ENCODE assay signal across 8 cellular contexts in genomic region chr6:53300656-53301551, GRCh38. TPM values are rescaled to one million over a fixed set of nuclear protein-coding genes. Genes with fewer than 3 reads are reported as not detected.
A peak's percentile ranks its signal among the peaks of the same experiment; 100 is the strongest.
DNase-seq lines count a peak whose midpoint lies in the region; TF ChIP-seq lines count a peak whose summit lies in the region.

No MANE protein-coding gene starts in this region.

- no peaks in the 10 kb centered on the region for H3K27me3 Mint-ChIP-seq in type B pancreatic cell

- H3K36me3 ChIP-seq in liver (ENCODE audit: control insufficient read depth in 4 of 4, insufficient read depth in 3 of 4, low read depth in 1 of 4, low read length in 3 of 4) (peaks cover 0 to 1% (median 0%) of the 10 kb centered on the region in 4 donors), HAP-1 (replicated peaks) (no peaks in the 10 kb centered on the region), ascending aorta (no peaks in the 10 kb centered on the region)

- 30% methylated on average over 9 of the region's 9 CpGs for WGBS in liver

- H3K4me3 Mint-ChIP-seq in type B pancreatic cell = peak overlapping the region; percentile 30

- H3K9me3 ChIP-seq in liver (ENCODE audit: control insufficient read depth in 4 of 4, low read length in 3 of 4) (no peaks in the 10 kb centered on the region), HAP-1 (no peaks in the 10 kb centered on the region), ascending aorta (no peaks in the 10 kb centered on the region)

- intact Hi-C loops in ascending aorta (cut with DNase I) = no loop called here

- H3K27ac ChIP-seq in liver (ENCODE audit: low read depth in 1 of 2, low read length in 2 of 2) (peak overlapping the region; percentile 26 to 58), ascending aorta (no peak overlapping the region)

- H3K9me3 Mint-ChIP-seq in type B pancreatic cell = no peaks in the 10 kb centered on the region

- TF ChIP-seq CTCF in liver (IDR thresholded peaks at IDR 0.05; ENCODE audit: low read depth, low read length, missing input control) (no peak), type B pancreatic cell (conservative IDR thresholded peaks at IDR 0.05) (no peak), ascending aorta (IDR thresholded peaks at IDR 0.05) (no peak)

- peaks cover 20 to 75% (median 71%) of the 10 kb centered on the region in 4 donors for H3K4me1 ChIP-seq in liver (ENCODE audit: control insufficient read depth in 4 of 4, insufficient read depth in 4 of 4, low read length in 3 of 4)
- peaks cover 18% of the 10 kb centered on the region for H3K4me1 ChIP-seq in HAP-1
- peaks cover 6 to 17% of the 10 kb centered on the region in 2 donors for H3K4me1 ChIP-seq in ascending aorta

- H3K9ac ChIP-seq in liver (ENCODE audit: low read depth in 1 of 2, low read length in 2 of 2) = no peak overlapping the region

- peak overlapping the region; percentile 87 for H3K27ac Mint-ChIP-seq in type B pancreatic cell

- H3K4me1 Mint-ChIP-seq in type B pancreatic cell (ENCODE audit: unreplicated experiment) = peaks cover 58% of the 10 kb centered on the region

- H3K27me3 ChIP-seq in liver (ENCODE audit: control insufficient read depth in 4 of 4, insufficient read depth in 4 of 4, low read length in 3 of 4) (no peaks in the 10 kb centered on the region), HAP-1 (ENCODE audit: low read depth) (no peaks in the 10 kb centered on the region), ascending aorta (no peaks in the 10 kb centered on the region)

- TF ChIP-seq RAD21 in liver (IDR thresholded peaks at IDR 0.05) = no peak

- peaks cover 11% of the 10 kb centered on the region for H3K36me3 Mint-ChIP-seq in type B pancreatic cell

- DNase-seq in activated T-cell treated with anti-CD3 and anti-CD28 coated beads, Interleukin-2, amount 50 U/mL, for 48 hours = peak; percentile 30 to 38
- DNase-seq in activated T-cell treated with anti-CD3 and anti-CD28 coated beads for 4 hours (no peak), astrocyte of the hippocampus (ENCODE audit: low read depth, low spot score) (peak; percentile 88), type B pancreatic cell (ENCODE audit: extremely low spot score, unreplicated experiment) (no peak), HAP-1 (ENCODE audit: low spot score in 2 of 2) (no peak), LoVo (ENCODE audit: low spot score) (no peak), ascending aorta (ENCODE audit: low spot score in 2 of 2) (no peak)

- in situ Hi-C loops in HAP-1 (cut with MboI; ENCODE audit: low sequenced_read_pairs) = no loop called here

- no peak overlapping the region for H3K4me3 ChIP-seq in liver (ENCODE audit: low read depth in 1 of 3, low read length in 3 of 3)
- H3K4me3 ChIP-seq in HAP-1 = no peak overlapping the region
- H3K4me3 ChIP-seq in ascending aorta = no peak overlapping the region

TF ChIP-seq in liver, 16 proteins besides CTCF, POLR2A, EP300 and RAD21:
- TF ChIP-seq NR2F2 (IDR thresholded peaks at IDR 0.05) = no peak
- no peak for TF ChIP-seq EGR1 (IDR thresholded peaks at IDR 0.05; ENCODE audit: low read depth in 2 of 2)
- no peak for TF ChIP-seq GABPA (IDR thresholded peaks at IDR 0.05 in 1 of 2, conservative IDR thresholded peaks at IDR 0.05 in 1 of 2)
- TF ChIP-seq YY1 (IDR thresholded peaks at IDR 0.05) = peak; percentile 12
- peak in 1 of 2 donors; percentile 26 for TF ChIP-seq RXRA (IDR thresholded peaks at IDR 0.05)
- peak; percentile 35 for TF ChIP-seq SP1 (IDR thresholded peaks at IDR 0.05)
- peak; percentile 43 to 75 for TF ChIP-seq HNF4A (conservative IDR thresholded peaks at IDR 0.05)

RNA-seq across cellular contexts. Expression of gene ELOVL5, which starts 47.8 kb away (rescaled TPM):
- total RNA-seq in liver = 10 to 100 TPM; 61.2 to 77.8 TPM
- polyA plus RNA-seq in liver = 10 to 100 TPM; 22.1 to 54.4 TPM
- 66.3 and 103 TPM in 2 replicates for total RNA-seq in type B pancreatic cell (ENCODE audit: low replicate concordance)
- 53.7 TPM for total RNA-seq in ascending aorta

Comparison
In these comparisons a context has a peak if more than half of its experiments do, and no peak if none do; other contexts are left out.
1. DNase-seq: peak in activated T-cell treated with anti-CD3 and anti-CD28 coated beads, Interleukin-2, amount 50 U/mL, for 48 hours (2 of 2) and astrocyte of the hippocampus (single experiment); none in activated T-cell treated with anti-CD3 and anti-CD28 coated beads for 4 hours (single experiment), type B pancreatic cell (single experiment), HAP-1 (0 of 2), LoVo (single experiment) and ascending aorta (0 of 2).
2. H3K27ac ChIP-seq: peak in liver (2 of 2); none in ascending aorta (0 of 2).